ENCODE assay signal across 8 cellular contexts in genomic region chr1:235946570-235946981, GRCh38.
DNase-seq lines count a peak whose midpoint lies in the region; ATAC-seq and TF ChIP-seq lines count a peak whose summit lies in the region.

No MANE protein-coding gene starts in this region.

- no peaks in the 10 kb centered on the region for H3K27me3 ChIP-seq in BLaER1 treated with 17β-estradiol and CSF1 and Interleukin-3, amounts not matched to agents 10 nM and 100 nM
- no peaks in the 10 kb centered on the region for H3K27me3 ChIP-seq in brain microvascular endothelial cell (replicated peaks)

- in situ Hi-C loops in brain microvascular endothelial cell (cut with HindIII; ENCODE audit: low pct_ligation_motif_present, low sequenced_read_pairs): no loop called here

- H3K4me1 ChIP-seq in BLaER1 treated with 17β-estradiol and CSF1 and Interleukin-3, amounts not matched to agents 10 nM and 100 nM: peaks cover 27 to 100% (median 84%) of the 10 kb centered on the region in 10 experiments

- TF ChIP-seq CTCF in brain microvascular endothelial cell (IDR thresholded peaks at IDR 0.05; ENCODE audit: low read depth, low read length, missing control alignments) (peak; percentile 54), retinal pigment epithelial cell (conservative IDR thresholded peaks at IDR 0.05; ENCODE audit: low read depth, low read length) (peak; percentile 15)

- H3K9me3 ChIP-seq in BLaER1 treated with 17β-estradiol and CSF1 and Interleukin-3, amounts not matched to agents 10 nM and 100 nM (replicated peaks in 1 of 11): 0 out of 22 replicates have a peak, but pooled peaks cover 0 to 1% (median 0%) of the 10 kb centered on the region in 11 experiments

- H3K9ac ChIP-seq in BLaER1 treated with 17β-estradiol and CSF1 and Interleukin-3, amounts not matched to agents 10 nM and 100 nM: peak overlapping the region in 8 of 11 experiments; percentile 9 to 90 (median 36); a peak in 12 of 22 replicates

- DNase-seq in Kasumi-1 (lab: John Stamatoyannopoulos, UW) (peak; percentile 80 to 90), brain microvascular endothelial cell (peak; percentile 74), retinal pigment epithelial cell (ENCODE audit: low read depth) (no peak), NCI-H1105 treated with DMSO at 0.1 percent for 48 hours (lab: John Stamatoyannopoulos, UW) (no peak), posterior vena cava (ENCODE audit: low spot score) (no peak), activated gamma-delta T cell treated with Interleukin-2 at 50 U/mL for 16 hours (no peak)

- ATAC-seq in GM19463 (IDR thresholded peaks at IDR 0.05; ENCODE audit: unreplicated experiment): peak; percentile 64

- H3K4me3 ChIP-seq in BLaER1 treated with 17β-estradiol and CSF1 and Interleukin-3, amounts not matched to agents 10 nM and 100 nM: no peak overlapping the region
- no peak overlapping the region for H3K4me3 ChIP-seq in brain microvascular endothelial cell (ENCODE audit: low read depth, low read length)
- no peak overlapping the region for H3K4me3 ChIP-seq in retinal pigment epithelial cell (ENCODE audit: low read length)

- intact Hi-C loops in posterior vena cava (cut with DNase I): no loop called here

- H3K36me3 ChIP-seq in BLaER1 treated with 17β-estradiol and CSF1 and Interleukin-3, amounts not matched to agents 10 nM and 100 nM: no peaks in the 10 kb centered on the region
- H3K36me3 ChIP-seq in brain microvascular endothelial cell (replicated peaks): no peaks in the 10 kb centered on the region

- no peaks in the 10 kb centered on the region for H4K20me1 ChIP-seq in BLaER1 treated with 17β-estradiol and CSF1 and Interleukin-3, amounts not matched to agents 10 nM and 100 nM

- peak overlapping the region in 10 of 11 experiments; percentile 5 to 100 (median 98); a peak in 18 of 22 replicates for H3K27ac ChIP-seq in BLaER1 treated with 17β-estradiol and CSF1 and Interleukin-3, amounts not matched to agents 10 nM and 100 nM
- H3K27ac ChIP-seq in brain microvascular endothelial cell: peak overlapping the region; percentile 7

- H3K4me2 ChIP-seq in BLaER1 treated with 17β-estradiol and CSF1 and Interleukin-3, amounts not matched to agents 10 nM and 100 nM: peak overlapping the region in 9 of 11 experiments; percentile 11 to 94 (median 70); a peak in 15 of 22 replicates

Comparison
In these comparisons a context has a peak if more than half of its experiments do, and no peak if none do; other contexts are left out.
1. DNase-seq: peak in Kasumi-1 (2 of 2) and brain microvascular endothelial cell (single experiment); none in retinal pigment epithelial cell (single experiment), NCI-H1105 treated with DMSO at 0.1 percent for 48 hours (single experiment), posterior vena cava (single experiment) and activated gamma-delta T cell treated with Interleukin-2 at 50 U/mL for 16 hours (single experiment).